8 cellular contexts compared by ENCODE assay signal in the genomic region with DNA sequence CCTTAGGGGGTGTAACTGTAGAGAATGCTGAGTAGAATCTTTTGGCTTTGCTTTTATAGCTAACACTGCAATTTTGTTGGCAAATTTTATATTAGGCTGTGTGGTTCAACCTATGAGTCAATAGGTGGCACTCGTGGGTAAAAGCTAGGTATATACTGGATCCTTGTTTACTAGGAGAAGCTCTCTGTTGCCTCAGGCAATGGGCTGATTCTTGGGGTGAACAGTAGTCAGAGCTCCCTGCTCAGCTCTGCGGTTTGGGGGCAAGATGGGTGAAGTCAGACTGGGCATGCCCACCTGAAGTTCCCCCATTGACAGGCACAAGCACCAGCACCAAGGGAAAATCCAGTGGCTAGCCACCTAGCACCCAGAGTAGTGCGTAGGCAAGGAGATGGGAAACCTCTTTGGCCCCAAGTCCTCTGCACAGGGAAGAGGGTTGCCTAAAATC.
A peak's percentile ranks its signal among the peaks of the same experiment; 100 is the strongest.
DNase-seq lines count a peak whose midpoint lies in the region; ATAC-seq and TF ChIP-seq lines count a peak whose summit lies in the region.

No MANE protein-coding gene starts in this region.

- TF ChIP-seq CTCF in GM23338 (conservative IDR thresholded peaks at IDR 0.05; ENCODE audit: low read depth in 2 of 2), result peak; percentile 60 to 67

- H3K9me2 ChIP-seq in GM23338 (ENCODE audit: insufficient read depth), result no peaks in the 10 kb centered on the region

- peak overlapping the region; percentile 94 for H2AFZ ChIP-seq in GM23338

- H3K4me3 ChIP-seq in GM23338, result no peak overlapping the region

- H3K27ac ChIP-seq in GM23338 (ENCODE audit: low read depth), result no peak overlapping the region

- DNase-seq in COR-L47 (lab: John Stamatoyannopoulos, UW) (peak; percentile 46), GM23338 (ENCODE audit: low spot score) (peak; percentile 75), NAMALWA (ENCODE audit: low spot score) (peak; percentile 48), mesenteric fat pad (ENCODE audit: low spot score) (no peak)
- DNase-seq in activated effector memory CD4-positive, alpha-beta T cell treated with Interleukin-2 at 50 U/mL for 16 hours, result no peak

- 0 out of 3 replicates have a peak, but pooled peaks cover 2% of the 10 kb centered on the region for H3K4me1 Mint-ChIP-seq in GM23338

- no peak overlapping the region for H3K27ac Mint-ChIP-seq in GM23338

- H3F3A ChIP-seq in GM23338 (replicated peaks; ENCODE audit: low read depth), result no peaks in the 10 kb centered on the region

- no peaks in the 10 kb centered on the region for H3K79me2 ChIP-seq in GM23338 (replicated peaks; ENCODE audit: insufficient read depth)

- no peaks in the 10 kb centered on the region for H4K20me1 ChIP-seq in GM23338 (replicated peaks; ENCODE audit: insufficient read depth)

- H3K4me2 ChIP-seq in GM23338, result no peak overlapping the region

- H3K27me3 ChIP-seq in GM23338 (ENCODE audit: insufficient read depth), result no peaks in the 10 kb centered on the region

- H3K36me3 Mint-ChIP-seq in GM23338 (ENCODE audit: low read depth), result 0 out of 3 replicates have a peak, but pooled peaks cover under 1% of the 10 kb centered on the region

- no peaks in the 10 kb centered on the region for H3K4me1 ChIP-seq in GM23338 (ENCODE audit: insufficient read depth)

- no peaks in the 10 kb centered on the region for H3K36me3 ChIP-seq in GM23338 (ENCODE audit: insufficient read depth)

- peaks cover 2% of the 10 kb centered on the region; the same call in 1 of the 3 replicates for H3K9me3 Mint-ChIP-seq in GM23338

- H3K27me3 Mint-ChIP-seq in GM23338 (ENCODE audit: insufficient read depth, low read depth, poor library complexity), result no peaks in the 10 kb centered on the region

- peak; percentile 97 for ATAC-seq in GM23338
- peak; percentile 52 for ATAC-seq in esophagus mucosa
- ATAC-seq in HG03571 (IDR thresholded peaks at IDR 0.05; ENCODE audit: unreplicated experiment), result no peak
- ATAC-seq in HG02588 (IDR thresholded peaks at IDR 0.05; ENCODE audit: unreplicated experiment), result no peak

- H3K4me3 Mint-ChIP-seq in GM23338, result no peak overlapping the region

TF ChIP-seq in GM23338, 12 proteins besides CTCF, POLR2A, EP300 and RAD21:
- TF ChIP-seq ZNF114 (CRISPR knock-in tag; IDR thresholded peaks at IDR 0.05) (no peak), EZH2 (IDR thresholded peaks at IDR 0.05; ENCODE audit: low read depth, unreplicated experiment) (no peak), EZH2phosphoT487 (IDR thresholded peaks at IDR 0.05; ENCODE audit: unreplicated experiment) (no peak), POLR2AphosphoS5 (IDR thresholded peaks at IDR 0.05; ENCODE audit: low read depth) (no peak), NANOG (IDR thresholded peaks at IDR 0.05; ENCODE audit: borderline replicate concordance) (no peak), CREB1 (CRISPR knock-in tag; IDR thresholded peaks at IDR 0.05; ENCODE audit: low read depth) (no peak), JUNB (IDR thresholded peaks at IDR 0.05; ENCODE audit: unreplicated experiment) (no peak), ZNF331 (CRISPR knock-in tag; IDR thresholded peaks at IDR 0.05; ENCODE audit: low read depth) (no peak), STAT1 (IDR thresholded peaks at IDR 0.05; ENCODE audit: unreplicated experiment) (no peak)
- TF ChIP-seq, protein P1, sequence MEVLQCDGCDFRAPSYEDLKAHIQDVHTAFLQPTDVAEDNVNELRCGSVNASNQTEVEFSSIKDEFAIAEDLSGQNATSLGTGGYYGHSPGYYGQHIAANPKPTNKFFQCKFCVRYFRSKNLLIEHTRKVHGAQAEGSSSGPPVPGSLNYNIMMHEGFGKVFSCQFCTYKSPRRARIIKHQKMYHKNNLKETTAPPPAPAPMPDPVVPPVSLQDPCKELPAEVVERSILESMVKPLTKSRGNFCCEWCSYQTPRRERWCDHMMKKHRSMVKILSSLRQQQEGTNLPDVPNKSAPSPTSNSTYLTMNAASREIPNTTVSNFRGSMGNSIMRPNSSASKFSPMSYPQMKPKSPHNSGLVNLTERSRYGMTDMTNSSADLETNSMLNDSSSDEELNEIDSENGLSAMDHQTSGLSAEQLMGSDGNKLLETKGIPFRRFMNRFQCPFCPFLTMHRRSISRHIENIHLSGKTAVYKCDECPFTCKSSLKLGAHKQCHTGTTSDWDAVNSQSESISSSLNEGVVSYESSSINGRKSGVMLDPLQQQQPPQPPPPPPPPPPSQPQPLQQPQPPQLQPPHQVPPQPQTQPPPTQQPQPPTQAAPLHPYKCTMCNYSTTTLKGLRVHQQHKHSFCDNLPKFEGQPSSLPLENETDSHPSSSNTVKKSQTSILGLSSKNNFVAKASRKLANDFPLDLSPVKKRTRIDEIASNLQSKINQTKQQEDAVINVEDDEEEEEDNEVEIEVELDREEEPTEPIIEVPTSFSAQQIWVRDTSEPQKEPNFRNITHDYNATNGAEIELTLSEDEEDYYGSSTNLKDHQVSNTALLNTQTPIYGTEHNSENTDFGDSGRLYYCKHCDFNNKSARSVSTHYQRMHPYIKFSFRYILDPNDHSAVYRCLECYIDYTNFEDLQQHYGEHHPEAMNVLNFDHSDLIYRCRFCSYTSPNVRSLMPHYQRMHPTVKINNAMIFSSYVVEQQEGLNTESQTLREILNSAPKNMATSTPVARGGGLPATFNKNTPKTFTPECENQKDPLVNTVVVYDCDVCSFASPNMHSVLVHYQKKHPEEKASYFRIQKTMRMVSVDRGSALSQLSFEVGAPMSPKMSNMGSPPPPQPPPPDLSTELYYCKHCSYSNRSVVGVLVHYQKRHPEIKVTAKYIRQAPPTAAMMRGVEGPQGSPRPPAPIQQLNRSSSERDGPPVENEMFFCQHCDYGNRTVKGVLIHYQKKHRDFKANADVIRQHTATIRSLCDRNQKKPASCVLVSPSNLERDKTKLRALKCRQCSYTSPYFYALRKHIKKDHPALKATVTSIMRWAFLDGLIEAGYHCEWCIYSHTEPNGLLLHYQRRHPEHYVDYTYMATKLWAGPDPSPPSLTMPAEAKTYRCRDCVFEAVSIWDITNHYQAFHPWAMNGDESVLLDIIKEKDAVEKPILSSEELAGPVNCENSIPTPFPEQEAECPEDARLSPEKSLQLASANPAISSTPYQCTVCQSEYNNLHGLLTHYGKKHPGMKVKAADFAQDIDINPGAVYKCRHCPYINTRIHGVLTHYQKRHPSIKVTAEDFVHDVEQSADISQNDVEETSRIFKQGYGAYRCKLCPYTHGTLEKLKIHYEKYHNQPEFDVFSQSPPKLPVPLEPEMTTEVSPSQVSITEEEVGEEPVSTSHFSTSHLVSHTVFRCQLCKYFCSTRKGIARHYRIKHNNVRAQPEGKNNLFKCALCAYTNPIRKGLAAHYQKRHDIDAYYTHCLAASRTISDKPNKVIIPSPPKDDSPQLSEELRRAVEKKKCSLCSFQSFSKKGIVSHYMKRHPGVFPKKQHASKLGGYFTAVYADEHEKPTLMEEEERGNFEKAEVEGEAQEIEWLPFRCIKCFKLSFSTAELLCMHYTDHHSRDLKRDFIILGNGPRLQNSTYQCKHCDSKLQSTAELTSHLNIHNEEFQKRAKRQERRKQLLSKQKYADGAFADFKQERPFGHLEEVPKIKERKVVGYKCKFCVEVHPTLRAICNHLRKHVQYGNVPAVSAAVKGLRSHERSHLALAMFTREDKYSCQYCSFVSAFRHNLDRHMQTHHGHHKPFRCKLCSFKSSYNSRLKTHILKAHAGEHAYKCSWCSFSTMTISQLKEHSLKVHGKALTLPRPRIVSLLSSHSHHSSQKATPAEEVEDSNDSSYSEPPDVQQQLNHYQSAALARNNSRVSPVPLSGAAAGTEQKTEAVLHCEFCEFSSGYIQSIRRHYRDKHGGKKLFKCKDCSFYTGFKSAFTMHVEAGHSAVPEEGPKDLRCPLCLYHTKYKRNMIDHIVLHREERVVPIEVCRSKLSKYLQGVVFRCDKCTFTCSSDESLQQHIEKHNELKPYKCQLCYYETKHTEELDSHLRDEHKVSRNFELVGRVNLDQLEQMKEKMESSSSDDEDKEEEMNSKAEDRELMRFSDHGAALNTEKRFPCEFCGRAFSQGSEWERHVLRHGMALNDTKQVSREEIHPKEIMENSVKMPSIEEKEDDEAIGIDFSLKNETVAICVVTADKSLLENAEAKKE (CRISPR knock-in tag; IDR thresholded peaks at IDR 0.05), result no peak
- TF ChIP-seq, protein P2, sequence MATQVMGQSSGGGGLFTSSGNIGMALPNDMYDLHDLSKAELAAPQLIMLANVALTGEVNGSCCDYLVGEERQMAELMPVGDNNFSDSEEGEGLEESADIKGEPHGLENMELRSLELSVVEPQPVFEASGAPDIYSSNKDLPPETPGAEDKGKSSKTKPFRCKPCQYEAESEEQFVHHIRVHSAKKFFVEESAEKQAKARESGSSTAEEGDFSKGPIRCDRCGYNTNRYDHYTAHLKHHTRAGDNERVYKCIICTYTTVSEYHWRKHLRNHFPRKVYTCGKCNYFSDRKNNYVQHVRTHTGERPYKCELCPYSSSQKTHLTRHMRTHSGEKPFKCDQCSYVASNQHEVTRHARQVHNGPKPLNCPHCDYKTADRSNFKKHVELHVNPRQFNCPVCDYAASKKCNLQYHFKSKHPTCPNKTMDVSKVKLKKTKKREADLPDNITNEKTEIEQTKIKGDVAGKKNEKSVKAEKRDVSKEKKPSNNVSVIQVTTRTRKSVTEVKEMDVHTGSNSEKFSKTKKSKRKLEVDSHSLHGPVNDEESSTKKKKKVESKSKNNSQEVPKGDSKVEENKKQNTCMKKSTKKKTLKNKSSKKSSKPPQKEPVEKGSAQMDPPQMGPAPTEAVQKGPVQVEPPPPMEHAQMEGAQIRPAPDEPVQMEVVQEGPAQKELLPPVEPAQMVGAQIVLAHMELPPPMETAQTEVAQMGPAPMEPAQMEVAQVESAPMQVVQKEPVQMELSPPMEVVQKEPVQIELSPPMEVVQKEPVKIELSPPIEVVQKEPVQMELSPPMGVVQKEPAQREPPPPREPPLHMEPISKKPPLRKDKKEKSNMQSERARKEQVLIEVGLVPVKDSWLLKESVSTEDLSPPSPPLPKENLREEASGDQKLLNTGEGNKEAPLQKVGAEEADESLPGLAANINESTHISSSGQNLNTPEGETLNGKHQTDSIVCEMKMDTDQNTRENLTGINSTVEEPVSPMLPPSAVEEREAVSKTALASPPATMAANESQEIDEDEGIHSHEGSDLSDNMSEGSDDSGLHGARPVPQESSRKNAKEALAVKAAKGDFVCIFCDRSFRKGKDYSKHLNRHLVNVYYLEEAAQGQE (IDR thresholded peaks at IDR 0.05; ENCODE audit: unreplicated experiment), result no peak
- TF ChIP-seq, protein P3, sequence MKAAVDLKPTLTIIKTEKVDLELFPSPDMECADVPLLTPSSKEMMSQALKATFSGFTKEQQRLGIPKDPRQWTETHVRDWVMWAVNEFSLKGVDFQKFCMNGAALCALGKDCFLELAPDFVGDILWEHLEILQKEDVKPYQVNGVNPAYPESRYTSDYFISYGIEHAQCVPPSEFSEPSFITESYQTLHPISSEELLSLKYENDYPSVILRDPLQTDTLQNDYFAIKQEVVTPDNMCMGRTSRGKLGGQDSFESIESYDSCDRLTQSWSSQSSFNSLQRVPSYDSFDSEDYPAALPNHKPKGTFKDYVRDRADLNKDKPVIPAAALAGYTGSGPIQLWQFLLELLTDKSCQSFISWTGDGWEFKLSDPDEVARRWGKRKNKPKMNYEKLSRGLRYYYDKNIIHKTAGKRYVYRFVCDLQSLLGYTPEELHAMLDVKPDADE (IDR thresholded peaks at IDR 0.05), result no peak
TF ChIP-seq in GM23338: peak in this region for 0.

Comparison
In these comparisons a context has a peak if more than half of its experiments do, and no peak if none do; other contexts are left out.
1. DNase-seq: peak in COR-L47 (single experiment), GM23338 (single experiment) and NAMALWA (single experiment); none in activated effector memory CD4-positive, alpha-beta T cell treated with Interleukin-2 at 50 U/mL for 16 hours (single experiment) and mesenteric fat pad (single experiment).
2. ATAC-seq: peak in GM23338 (single experiment) and esophagus mucosa (single experiment); none in HG03571 (single experiment) and HG02588 (single experiment).